Comparison of ENCODE assay signal across 23 cellular contexts in the genomic region with DNA sequence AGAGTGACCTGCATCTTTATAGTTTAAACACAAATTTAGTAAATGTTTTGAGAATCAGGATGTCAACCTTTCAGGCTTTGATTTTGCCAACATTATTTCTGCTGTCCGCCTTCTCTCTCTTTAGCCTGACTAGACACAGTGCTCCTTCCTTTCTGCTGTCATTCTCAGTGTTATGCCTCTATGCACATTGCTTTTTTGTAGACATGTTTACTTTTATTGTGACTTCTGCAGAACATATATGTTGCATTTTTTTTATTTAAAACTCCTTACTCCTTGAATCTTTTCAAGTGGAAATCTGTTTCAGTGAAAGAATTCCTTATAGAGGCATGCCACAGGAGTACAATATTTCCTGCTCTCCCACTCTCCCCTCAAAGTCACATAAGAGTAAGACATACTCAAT.
"Had no signal": no experiment of that assay in that cellular context is flagged by ENCODE, and none has a peak within 500 bp of the region (broad histone marks: within the 10 kb centered on the region; RNA-seq: fewer than 3 reads in every experiment).

No MANE protein-coding gene starts in this region.

- H3K9me3 ChIP-seq: neutrophil, psoas muscle, right lobe of liver, spleen, thoracic aorta had no signal

- H3K4me3 ChIP-seq: hepatocyte, lung, psoas muscle, right lobe of liver, spleen, thoracic aorta had no signal

- H3K4me3 Mint-ChIP-seq: naive thymus-derived CD8-positive, alpha-beta T cell; stimulated activated memory B cell treated with anti-CD40 and anti-IgM and Interleukin-4, amounts not matched to agents 10 μg/mL and 1 μg/mL and 100 μg/mL, for 72 hours; stimulated activated naive CD8-positive, alpha-beta T cell treated with anti-CD3 and anti-CD28 coated beads, Interleukin-15, Interleukin-2, amounts not matched to agents 100 ng/mL and 50 ng/mL, for 24 hours had no signal

- ATAC-seq: esophagus mucosa; naive thymus-derived CD8-positive, alpha-beta T cell; psoas muscle; right lobe of liver; stimulated activated memory B cell treated with anti-CD40 and anti-IgM and Interleukin-4, amounts not matched to agents 10 μg/mL and 1 μg/mL and 100 μg/mL, for 72 hours had no signal

- H3K36me3 ChIP-seq: neutrophil, right lobe of liver, spleen, thoracic aorta had no signal

- DNase-seq: effector memory CD4-positive, alpha-beta T cell; head of caudate nucleus; kidney; left cardiac atrium; left ventricle myocardium superior; mesendoderm; naive thymus-derived CD8-positive, alpha-beta T cell; retina; right lobe of liver; spleen; stimulated activated CD4-positive, alpha-beta T cell treated with anti-CD3 and anti-CD28 coated beads, Interleukin-15, amount 100 ng/mL, for 24 hours; stimulated activated CD4-positive, alpha-beta T cell treated with anti-CD3 and anti-CD28 coated beads, Interleukin-1b, Interleukin-23, amount 100 ng/mL, for 48 hours; stimulated activated CD4-positive, alpha-beta T cell treated with anti-CD3 and anti-CD28 coated beads, Interleukin-4, amount 100 ng/mL, for 24 hours; substantia nigra; trophoblast cell had no signal

- H3K4me1 ChIP-seq: psoas muscle, right lobe of liver, spleen had no signal

- H3K27ac Mint-ChIP-seq: naive thymus-derived CD8-positive, alpha-beta T cell; stimulated activated memory B cell treated with anti-CD40 and anti-IgM and Interleukin-4, amounts not matched to agents 10 μg/mL and 1 μg/mL and 100 μg/mL, for 72 hours; stimulated activated naive CD8-positive, alpha-beta T cell treated with anti-CD3 and anti-CD28 coated beads, Interleukin-15, Interleukin-2, amounts not matched to agents 100 ng/mL and 50 ng/mL, for 24 hours had no signal

- H3K9me3 Mint-ChIP-seq: naive thymus-derived CD8-positive, alpha-beta T cell; stimulated activated memory B cell treated with anti-CD40 and anti-IgM and Interleukin-4, amounts not matched to agents 10 μg/mL and 1 μg/mL and 100 μg/mL, for 72 hours; stimulated activated naive CD8-positive, alpha-beta T cell treated with anti-CD3 and anti-CD28 coated beads, Interleukin-15, Interleukin-2, amounts not matched to agents 100 ng/mL and 50 ng/mL, for 24 hours had no signal

- H3K79me2 ChIP-seq: hepatocyte had no signal

- H3K27ac ChIP-seq: hepatocyte, neutrophil, psoas muscle, right lobe of liver, spleen, thoracic aorta had no signal

- H3K27me3 ChIP-seq: hepatocyte, right lobe of liver had no signal

- H2AFZ ChIP-seq: hepatocyte had no signal

- H3K36me3 Mint-ChIP-seq: naive thymus-derived CD8-positive, alpha-beta T cell; stimulated activated memory B cell treated with anti-CD40 and anti-IgM and Interleukin-4, amounts not matched to agents 10 μg/mL and 1 μg/mL and 100 μg/mL, for 72 hours had no signal

- H3K4me2 ChIP-seq: hepatocyte had no signal
